Comparison of ENCODE assay signal across 28 cellular contexts in the genomic region with DNA sequence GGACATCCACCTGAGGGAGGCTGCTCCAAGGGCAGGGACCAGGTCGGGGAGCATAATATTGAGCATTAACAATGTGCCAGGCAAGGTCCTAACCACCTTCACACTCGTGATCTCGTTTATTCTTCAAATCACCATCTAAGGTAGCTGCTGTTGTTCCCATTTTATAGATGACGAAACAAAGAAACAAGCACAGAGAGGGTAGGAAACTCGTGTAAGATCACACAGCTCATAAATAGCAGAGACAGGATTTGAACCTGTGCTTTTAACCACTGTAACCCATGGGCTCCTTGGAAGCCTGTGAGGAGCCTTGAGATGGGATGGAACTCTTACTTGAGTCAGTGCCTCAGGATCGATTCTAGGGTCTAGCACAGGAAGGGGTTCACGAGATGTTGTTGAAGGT.
A peak's percentile ranks its signal among the peaks of the same experiment; 100 is the strongest.
DNase-seq lines count a peak whose midpoint lies in the region; ATAC-seq, FAIRE-seq and TF ChIP-seq lines count a peak whose summit lies in the region.
"Had no signal": no experiment of that assay in that cellular context is flagged by ENCODE, and none has a peak within 500 bp of the region (broad histone marks: within the 10 kb centered on the region; RNA-seq: fewer than 3 reads in every experiment).

No MANE protein-coding gene starts in this region.

- in situ Hi-C loops in K562 (cut with MboI), result no loop called here

- intact Hi-C loops in K562 (cut with micrococcal nuclease), result no loop called here

- ATAC-seq in A549 (no peak), K562 (no peak), GM18520 (IDR thresholded peaks at IDR 0.05; ENCODE audit: unreplicated experiment) (no peak), GM19351 (IDR thresholded peaks at IDR 0.05; ENCODE audit: unreplicated experiment) (no peak)
- ATAC-seq: GM12878 had no signal

- peaks cover 8% of the 10 kb centered on the region for H3K27me3 Mint-ChIP-seq in endothelial cell (ENCODE audit: unreplicated experiment)

- TF ChIP-seq POLR2A in A549 (IDR thresholded peaks at IDR 0.05; ENCODE audit: low read length) (no peak), K562 (conservative IDR thresholded peaks at IDR 0.05) (no peak)

- H3K36me3 ChIP-seq in HEK293 (ENCODE audit: control insufficient read depth in 2 of 2, insufficient read depth in 1 of 2, low read length in 2 of 2) (no peaks in the 10 kb centered on the region), K562 (ENCODE audit: control insufficient read depth, insufficient read depth, low read length) (no peaks in the 10 kb centered on the region)
- H3K36me3 ChIP-seq: BLaER1 treated with 17β-estradiol and CSF1 and Interleukin-3, amounts not matched to agents 10 nM and 100 nM had no signal

- H3K9me3 ChIP-seq in A549 (no peaks in the 10 kb centered on the region), HEK293 (ENCODE audit: control insufficient read depth, insufficient read depth, low read depth, low read length) (no peaks in the 10 kb centered on the region), K562 (replicated peaks; ENCODE audit: control insufficient read depth, insufficient read depth, low read depth, low read length) (no peaks in the 10 kb centered on the region)
- H3K9me3 ChIP-seq: BLaER1 treated with 17β-estradiol and CSF1 and Interleukin-3, amounts not matched to agents 10 nM and 100 nM had no signal

- 22% methylated on average over 7 of the region's 7 CpGs for WGBS in A549 (ENCODE audit: missing lambda C conversion rate)
- 3% methylated on average over 5 of the region's 7 CpGs for WGBS in K562 (ENCODE audit: insufficient coverage, low coverage, missing lambda C conversion rate)

- H3K9me3 Mint-ChIP-seq in endothelial cell (ENCODE audit: unreplicated experiment), result no peaks in the 10 kb centered on the region
- H3K9me3 Mint-ChIP-seq: CD4-positive, alpha-beta memory T cell; CD4-positive, CD25-positive, alpha-beta regulatory T cell; CD8-positive, alpha-beta memory T cell had no signal

- no peaks in the 10 kb centered on the region for H3K9me1 ChIP-seq in K562 (ENCODE audit: control insufficient read depth, insufficient read depth, low read length)

- H3K4me3 ChIP-seq in A549, result no peak overlapping the region
- no peak overlapping the region for H3K4me3 ChIP-seq in HEK293 (ENCODE audit: low read depth, low read length)
- H3K4me3 ChIP-seq in K562, result no peak overlapping the region
- H3K4me3 ChIP-seq: BLaER1 treated with 17β-estradiol and CSF1 and Interleukin-3, amounts not matched to agents 10 nM and 100 nM; GM12878 had no signal

- H3K9ac ChIP-seq in K562 (ENCODE audit: insufficient read depth in 1 of 2, low read depth in 2 of 2, low read length in 2 of 2), result 0 out of 4 replicates have a peak overlapping the region, but pooled peaks of 1 of the 2 experiments have one; percentile 35
- H3K9ac ChIP-seq: BLaER1 treated with 17β-estradiol and CSF1 and Interleukin-3, amounts not matched to agents 10 nM and 100 nM had no signal

- H3K4me1 Mint-ChIP-seq in endothelial cell (ENCODE audit: unreplicated experiment), result no peaks in the 10 kb centered on the region
- H3K4me1 Mint-ChIP-seq: B cell; CD4-positive, alpha-beta memory T cell; CD4-positive, CD25-positive, alpha-beta regulatory T cell; CD8-positive, alpha-beta memory T cell had no signal

- TF ChIP-seq EP300 in A549 (IDR thresholded peaks at IDR 0.05), result no peak
- no peak for TF ChIP-seq EP300 in K562 (IDR thresholded peaks at IDR 0.05; ENCODE audit: low read length)

- H3K36me3 Mint-ChIP-seq in endothelial cell (ENCODE audit: low read depth, unreplicated experiment), result no peaks in the 10 kb centered on the region
- H3K36me3 Mint-ChIP-seq: CD4-positive, alpha-beta memory T cell; CD4-positive, CD25-positive, alpha-beta regulatory T cell; CD8-positive, alpha-beta memory T cell had no signal

- H3K27ac ChIP-seq in A549 (no peak overlapping the region), HEK293 (ENCODE audit: extremely low read depth, low read depth, low read length) (no peak overlapping the region), K562 (ENCODE audit: extremely low read depth, low read depth, low read length) (no peak overlapping the region)
- H3K27ac ChIP-seq: BLaER1 treated with 17β-estradiol and CSF1 and Interleukin-3, amounts not matched to agents 10 nM and 100 nM; C4-2B had no signal

- CTCF ChIA-PET in A549 (lab: Yijun Ruan, JAX), result interaction anchor here (1.5 to 2.4 kb wide), 2 partner anchors 12 to 234 kb away, joined by 3 to 6 read pairs; no protein-coding TSS in a partner anchor
- CTCF ChIA-PET in HEK293 (lab: Yijun Ruan, JAX), result interaction anchor here (0.6 kb wide), 1 partner anchor 32 kb away, joined by 3 read pairs; no protein-coding TSS in a partner anchor
- CTCF ChIA-PET in K562 (lab: Yijun Ruan, JAX; ENCODE audit: low intra/inter-chr PET ratio), result no interaction called here

- TF ChIP-seq RAD21 in A549 (conservative IDR thresholded peaks at IDR 0.05 in 1 of 2, IDR thresholded peaks at IDR 0.05 in 1 of 2), result no peak
- no peak for TF ChIP-seq RAD21 in K562 (CRISPR knock-in tag; conservative IDR thresholded peaks at IDR 0.05 in 1 of 2, IDR thresholded peaks at IDR 0.05 in 1 of 2)

- no peak for DNase-seq in A549 (ENCODE audit: low read depth in 1 of 2, low spot score in 1 of 2)
- DNase-seq in K562 (ENCODE audit: extremely low read depth in 1 of 4, low spot score in 3 of 4), result no peak
- no peak for DNase-seq in endothelial cell (ENCODE audit: low spot score)
- no peak for DNase-seq in activated effector memory CD4-positive, alpha-beta T cell treated with Interleukin-2 at 50 U/mL for 16 hours
- DNase-seq in CD1c-positive myeloid dendritic cell (ENCODE audit: extremely low spot score), result no peak
- DNase-seq: 8988T; AML-193; CD4-positive, alpha-beta memory T cell; CD4-positive, CD25-positive, alpha-beta regulatory T cell; CD8-positive, alpha-beta memory T cell; COR-L47; DMS 273 treated with DMSO at 0.1 percent for 48 hours; DMS153; DMS79; DND-41; EL; GDM1 had no signal

- H3K4me1 ChIP-seq in A549 (0 out of 3 replicates have a peak, but pooled peaks cover 7% of the 10 kb centered on the region), HEK293 (ENCODE audit: control insufficient read depth, insufficient read depth, low read length) (no peaks in the 10 kb centered on the region), K562 (replicated peaks in 1 of 2; ENCODE audit: control insufficient read depth in 2 of 2, insufficient read depth in 2 of 2, low read length in 2 of 2) (peaks cover 6 to 11% of the 10 kb centered on the region in 2 experiments; a peak in 4 of 5 replicates)

- POLR2A ChIA-PET in A549 (lab: Yijun Ruan, JAX) (no interaction called here), HEK293 (lab: Yijun Ruan, JAX) (no interaction called here), K562 (lab: Yijun Ruan, JAX) (no interaction called here)

- no peak for TF ChIP-seq CTCF in A549 (IDR thresholded peaks at IDR 0.05)
- no peak for TF ChIP-seq CTCF in HEK293 (tag by site-specific recombination; IDR thresholded peaks at IDR 0.05)
- no peak for TF ChIP-seq CTCF in K562 (IDR thresholded peaks at IDR 0.05 in 2 of 3, conservative IDR thresholded peaks at IDR 0.05 in 1 of 3; ENCODE audit: insufficient read depth in 2 of 3, low read depth in 1 of 3, low read length in 3 of 3)
- TF ChIP-seq CTCF in endothelial cell (IDR thresholded peaks at IDR 0.05; ENCODE audit: unreplicated experiment), result no peak

- H3K79me2 ChIP-seq in K562 (ENCODE audit: control insufficient read depth, insufficient read depth, low read length), result no peaks in the 10 kb centered on the region

- H4K20me1 ChIP-seq in K562 (replicated peaks; ENCODE audit: control insufficient read depth, insufficient read depth, low read length), result no peaks in the 10 kb centered on the region
- H4K20me1 ChIP-seq: BLaER1 treated with 17β-estradiol and CSF1 and Interleukin-3, amounts not matched to agents 10 nM and 100 nM had no signal

- FAIRE-seq in A549 (lab: Jason Lieb, UNC), result no peak
- FAIRE-seq in K562 (lab: Jason Lieb, UNC), result no peak
- FAIRE-seq: A204.1, GM12878, GM12892, GM18507, GM19239 had no signal

- H3K4me2 ChIP-seq in A549 (no peak overlapping the region), K562 (ENCODE audit: insufficient read depth, low read length) (no peak overlapping the region)
- H3K4me2 ChIP-seq: BLaER1 treated with 17β-estradiol and CSF1 and Interleukin-3, amounts not matched to agents 10 nM and 100 nM had no signal

- H3K27me3 ChIP-seq in K562 (ENCODE audit: control insufficient read depth in 2 of 2, insufficient read depth in 2 of 2, low read length in 2 of 2), result peaks cover 0 to 21% of the 10 kb centered on the region in 2 experiments; a peak in 3 of 5 replicates
- H3K27me3 ChIP-seq: BLaER1 treated with 17β-estradiol and CSF1 and Interleukin-3, amounts not matched to agents 10 nM and 100 nM had no signal

- H3K4me3 Mint-ChIP-seq in endothelial cell (ENCODE audit: unreplicated experiment), result no peak overlapping the region
- H3K4me3 Mint-ChIP-seq: B cell; CD4-positive, alpha-beta memory T cell; CD8-positive, alpha-beta memory T cell had no signal

- BruUV-seq in K562 (replicated peaks; lab: Mats Ljungman, UMichigan), result no TSS peak

- no peak overlapping the region for H2AFZ ChIP-seq in K562 (ENCODE audit: low read depth, low read length)

- peak overlapping the region; percentile 42 for H3K27ac Mint-ChIP-seq in endothelial cell (ENCODE audit: unreplicated experiment)
- H3K27ac Mint-ChIP-seq: B cell; CD4-positive, alpha-beta memory T cell; CD4-positive, CD25-positive, alpha-beta regulatory T cell; CD8-positive, alpha-beta memory T cell had no signal

TF ChIP-seq in A549, 52 proteins besides CTCF, POLR2A, EP300 and RAD21:
- TF ChIP-seq ZFP36 (IDR thresholded peaks at IDR 0.05; ENCODE audit: borderline replicate concordance, partially characterized antibody) (peak; percentile 24), CBX8 (IDR thresholded peaks at IDR 0.05) (no peak)

TF ChIP-seq in HEK293, 187 proteins besides CTCF, POLR2A, EP300 and RAD21:
- TF ChIP-seq ZNF48 (tag by site-specific recombination; IDR thresholded peaks at IDR 0.05) (no peak), ZNF768 (tag by site-specific recombination; IDR thresholded peaks at IDR 0.05) (0 out of 2 replicates have a peak, but pooled peaks have one; percentile 34)

TF ChIP-seq in K562, 482 proteins besides CTCF, POLR2A, EP300 and RAD21 (continues in another document):
- TF ChIP-seq FOXM1 (IDR thresholded peaks at IDR 0.05; ENCODE audit: low read depth) (no peak), FOXM1 (CRISPR knock-in tag; IDR thresholded peaks at IDR 0.05; ENCODE audit: low read depth) (no peak), ZNF436 (CRISPR knock-in tag; IDR thresholded peaks at IDR 0.05) (no peak), PHF8 (IDR thresholded peaks at IDR 0.05; ENCODE audit: borderline replicate concordance, low read length) (no peak), ZFP36 (IDR thresholded peaks at IDR 0.05; ENCODE audit: low read depth, low read length, partially characterized antibody) (peak; percentile 38), SMARCA5 (IDR thresholded peaks at IDR 0.05) (0 out of 2 replicates have a peak, but pooled peaks have one; percentile 29)
